In genomic region chrX:149940015-149940716, GRCh38 we compare ENCODE assay signal across 8 cellular contexts. TPM values are rescaled to one million over a fixed set of nuclear protein-coding genes. Genes with fewer than 3 reads are reported as not detected.
A peak's percentile ranks its signal among the peaks of the same experiment; 100 is the strongest.
DNase-seq lines count a peak whose midpoint lies in the region; ATAC-seq and TF ChIP-seq lines count a peak whose summit lies in the region.

No MANE protein-coding gene starts in this region.

- no peaks in the 10 kb centered on the region for H3K27me3 Mint-ChIP-seq in neural progenitor cell (ENCODE audit: insufficient read depth, low read depth)

- no peaks in the 10 kb centered on the region for H3K36me3 Mint-ChIP-seq in neural progenitor cell

- peak overlapping the region; percentile 64; the same call in 1 of the 2 replicates for H3K9ac ChIP-seq in MM.1S (ENCODE audit: low read length)
- no peak overlapping the region for H3K9ac ChIP-seq in neural progenitor cell
- peak overlapping the region; percentile 21 to 27 for H3K9ac ChIP-seq in stomach smooth muscle (ENCODE audit: low read length in 2 of 2)

- H3F3A ChIP-seq in MM.1S (ENCODE audit: insufficient read depth, low read length) (no peaks in the 10 kb centered on the region), neural progenitor cell (ENCODE audit: low read depth) (peaks cover 5% of the 10 kb centered on the region)

- H3K27me3 ChIP-seq in MM.1S (replicated peaks; ENCODE audit: insufficient read depth, low read length) (no peaks in the 10 kb centered on the region), foreskin keratinocyte (no peaks in the 10 kb centered on the region), neural progenitor cell (no peaks in the 10 kb centered on the region), stomach smooth muscle (ENCODE audit: control insufficient read depth in 1 of 2, insufficient read depth in 2 of 2, low read length in 2 of 2) (no peaks in the 10 kb centered on the region)

- ATAC-seq in foreskin keratinocyte: peak; percentile 63

- H3K4me3 ChIP-seq in MM.1S (ENCODE audit: low read length): peak overlapping the region; percentile 57
- H3K4me3 ChIP-seq in neural progenitor cell: peak overlapping the region; percentile 57
- peak overlapping the region; percentile 55 to 70 for H3K4me3 ChIP-seq in stomach smooth muscle (ENCODE audit: low read length in 2 of 2)

- peak; percentile 42; the same call in 1 of the 2 replicates for TF ChIP-seq CTCF in MM.1S (IDR thresholded peaks at IDR 0.05; ENCODE audit: low read length)
- TF ChIP-seq CTCF in foreskin keratinocyte (conservative IDR thresholded peaks at IDR 0.05): peak; percentile 61
- TF ChIP-seq CTCF in neural progenitor cell (IDR thresholded peaks at IDR 0.05): peak; percentile 41

- no peaks in the 10 kb centered on the region for H3K4me1 Mint-ChIP-seq in neural progenitor cell

- H3K4me3 Mint-ChIP-seq in neural progenitor cell: peak overlapping the region; percentile 85

- H3K9me3 Mint-ChIP-seq in neural progenitor cell: peaks cover 9% of the 10 kb centered on the region

- H4K20me1 ChIP-seq in MM.1S (ENCODE audit: insufficient read depth, low read length): no peaks in the 10 kb centered on the region
- H4K20me1 ChIP-seq in neural progenitor cell (ENCODE audit: low read depth): no peaks in the 10 kb centered on the region

- H3K36me3 ChIP-seq in MM.1S (replicated peaks; ENCODE audit: insufficient read depth, low read length) (no peaks in the 10 kb centered on the region), neural progenitor cell (no peaks in the 10 kb centered on the region), stomach smooth muscle (ENCODE audit: control insufficient read depth in 2 of 2, insufficient read depth in 2 of 2, low read length in 2 of 2) (no peaks in the 10 kb centered on the region)

- no peaks in the 10 kb centered on the region for H3K9me2 ChIP-seq in MM.1S (replicated peaks; ENCODE audit: insufficient read depth, low read length)

- H3K9me3 ChIP-seq in MM.1S (replicated peaks; ENCODE audit: insufficient read depth, low read length) (no peaks in the 10 kb centered on the region), neural progenitor cell (ENCODE audit: low read depth) (no peaks in the 10 kb centered on the region), stomach smooth muscle (ENCODE audit: control insufficient read depth in 2 of 2, low read length in 2 of 2) (no peaks in the 10 kb centered on the region)

- H3K79me2 ChIP-seq in MM.1S (ENCODE audit: low read length) (peaks cover 11% of the 10 kb centered on the region), neural progenitor cell (ENCODE audit: low read depth) (peaks cover 11% of the 10 kb centered on the region)

- H3K27ac ChIP-seq in MM.1S (ENCODE audit: low read length) (peak overlapping the region; percentile 84; the same call in 1 of the 2 replicates), foreskin keratinocyte (peak overlapping the region; percentile 98), neural progenitor cell (peak overlapping the region; percentile 81), stomach smooth muscle (ENCODE audit: low read length) (peak overlapping the region; percentile 82)

- DNase-seq in GM03348 (ENCODE audit: low spot score) (peak; percentile 85), HCEC 1CT (peak; percentile 94), MM.1S (peak; percentile 89), SIG-M5 (lab: John Stamatoyannopoulos, UW) (peak; percentile 72), foreskin keratinocyte (peak; percentile 85 to 91), neural progenitor cell (ENCODE audit: low spot score) (peak; percentile 92)
- DNase-seq in activated gamma-delta T cell treated with anti-CD3 and anti-CD28 coated beads, Interleukin-2, amount 50 U/mL, for 16 hours (ENCODE audit: low read depth): peak; percentile 79

- H2AFZ ChIP-seq in MM.1S (ENCODE audit: low read length): peak overlapping the region; percentile 48; the same call in 1 of the 2 replicates
- no peak overlapping the region for H2AFZ ChIP-seq in neural progenitor cell (replicated peaks)

- H3K4me1 ChIP-seq in MM.1S (ENCODE audit: low read length) (no peaks in the 10 kb centered on the region), foreskin keratinocyte (no peaks in the 10 kb centered on the region), neural progenitor cell (no peaks in the 10 kb centered on the region), stomach smooth muscle (ENCODE audit: control insufficient read depth, insufficient read depth, low read length) (peaks cover 8% of the 10 kb centered on the region)

- H3K4me2 ChIP-seq in MM.1S (ENCODE audit: low read depth, low read length) (peak overlapping the region; percentile 62; the same call in 1 of the 2 replicates), neural progenitor cell (peak overlapping the region; percentile 71)

- peak overlapping the region; percentile 82 for H3K27ac Mint-ChIP-seq in neural progenitor cell

RNA-seq across cellular contexts. Expression of gene EOLA2, which starts 1.9 kb away (rescaled TPM):
- 20.7 and 22.5 TPM in 2 replicates for total RNA-seq in foreskin keratinocyte
- polyA plus RNA-seq in foreskin keratinocyte: 32.9 and 34.1 TPM in 2 replicates
- 11.2 and 19.0 TPM in 2 replicates for total RNA-seq in neural progenitor cell (ENCODE audit: low replicate concordance)

RNA-seq across cellular contexts. Expression of gene HSFX4, which starts 10.8 kb away (rescaled TPM):
- total RNA-seq in foreskin keratinocyte: not detected in 2 replicates
- not detected in 2 replicates for polyA plus RNA-seq in foreskin keratinocyte
- not detected in 2 replicates for total RNA-seq in neural progenitor cell (ENCODE audit: low replicate concordance)

RNA-seq across cellular contexts. Expression of gene MAGEA8, which starts 59.2 kb away (rescaled TPM):
- total RNA-seq in foreskin keratinocyte: not detected in 2 replicates
- polyA plus RNA-seq in foreskin keratinocyte: not detected in 2 replicates
- not detected in 2 replicates for total RNA-seq in neural progenitor cell (ENCODE audit: low replicate concordance)

Comparison
In these comparisons a context has a peak if more than half of its experiments do, and no peak if none do; other contexts are left out.
1. Peak in every context shown above with its lines: DNase-seq, ATAC-seq, H3K4me3 ChIP-seq and H3K27ac ChIP-seq.